10 cellular contexts compared by ENCODE assay signal in the genomic region with DNA sequence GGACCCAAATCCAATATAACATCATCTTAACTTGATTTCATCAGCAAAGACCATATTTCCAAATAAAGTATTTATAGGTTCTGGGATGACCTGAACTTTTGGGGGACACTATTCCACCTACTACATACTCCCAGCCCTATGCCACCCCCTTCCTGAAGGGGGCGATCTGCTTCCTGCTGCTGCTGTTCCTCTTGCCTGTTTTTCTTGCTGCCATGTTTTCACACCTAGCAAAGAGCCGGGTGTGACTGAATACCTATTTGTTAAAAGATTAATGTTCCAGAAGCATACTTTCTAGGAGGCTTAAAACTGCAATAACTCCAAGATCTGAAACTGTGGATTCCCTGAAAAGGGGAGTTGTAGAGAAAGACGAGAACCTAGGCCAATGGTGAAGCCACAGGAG.
DNase-seq lines count a peak whose midpoint lies in the region; ATAC-seq and TF ChIP-seq lines count a peak whose summit lies in the region.
"Had no signal": no experiment of that assay in that cellular context is flagged by ENCODE, and none has a peak within 500 bp of the region (broad histone marks: within the 10 kb centered on the region; RNA-seq: fewer than 3 reads in every experiment).

No MANE protein-coding gene starts in this region.

- H3K36me3 ChIP-seq in BLaER1 treated with 17β-estradiol and CSF1 and Interleukin-3, amounts not matched to agents 10 nM and 100 nM, result peaks cover 0 to 13% (median 0%) of the 10 kb centered on the region in 11 experiments; a peak in 2 of 22 replicates
- H3K36me3 ChIP-seq in PC-3 (ENCODE audit: low read depth, low read length) (no peaks in the 10 kb centered on the region), right atrium auricular region (no peaks in the 10 kb centered on the region)
- H3K36me3 ChIP-seq: SJCRH30 had no signal

- intact Hi-C loops in PC-3 (cut with micrococcal nuclease), result no loop called here

- peak overlapping the region in 6 of 11 experiments; percentile 0 to 69 (median 34); a peak in 8 of 22 replicates for H3K9ac ChIP-seq in BLaER1 treated with 17β-estradiol and CSF1 and Interleukin-3, amounts not matched to agents 10 nM and 100 nM
- H3K9ac ChIP-seq in PC-3 (ENCODE audit: low read length), result no peak overlapping the region

- BruUV-seq in PC-3 (replicated peaks; lab: Mats Ljungman, UMichigan), result no TSS peak

- ATAC-seq in PC-3, result no peak
- ATAC-seq in HG03378 (IDR thresholded peaks at IDR 0.05; ENCODE audit: unreplicated experiment), result no peak

- no peak overlapping the region for H2AFZ ChIP-seq in PC-3 (ENCODE audit: low read length)

- H3K9me2 ChIP-seq in PC-3 (replicated peaks; ENCODE audit: low read length), result no peaks in the 10 kb centered on the region

- POLR2A ChIA-PET in GM10248 (lab: Yijun Ruan, JAX) (no interaction called here), PC-3 (lab: Charles Lee; ENCODE audit: unreplicated experiment) (no interaction called here)

- H3K27ac ChIP-seq in BLaER1 treated with 17β-estradiol and CSF1 and Interleukin-3, amounts not matched to agents 10 nM and 100 nM, result peak overlapping the region in 10 of 11 experiments; percentile 39 to 92 (median 66); a peak in 20 of 22 replicates
- H3K27ac ChIP-seq in PC-3 (ENCODE audit: low read length) (no peak overlapping the region), right atrium auricular region (no peak overlapping the region)
- H3K27ac ChIP-seq: SJCRH30 had no signal

- peaks cover 14 to 40% (median 32%) of the 10 kb centered on the region in 11 experiments; a peak in 21 of 22 replicates for H3K9me3 ChIP-seq in BLaER1 treated with 17β-estradiol and CSF1 and Interleukin-3, amounts not matched to agents 10 nM and 100 nM (replicated peaks in 1 of 11)
- H3K9me3 ChIP-seq in PC-3 (ENCODE audit: low read length) (no peaks in the 10 kb centered on the region), right atrium auricular region (no peaks in the 10 kb centered on the region)
- H3K9me3 ChIP-seq: SJCRH30 had no signal

- H3K4me2 ChIP-seq in BLaER1 treated with 17β-estradiol and CSF1 and Interleukin-3, amounts not matched to agents 10 nM and 100 nM, result peak overlapping the region; percentile 17 to 75 (median 67); a peak in 21 of 22 replicates
- no peak overlapping the region for H3K4me2 ChIP-seq in PC-3 (ENCODE audit: low read length)

- DNase-seq in GM10248 (ENCODE audit: extremely low spot score) (no peak), PC-3 (no peak), fibroblast of pulmonary artery (ENCODE audit: low read depth) (no peak), NK-92 (lab: John Stamatoyannopoulos, UW; ENCODE audit: unreplicated experiment) (no peak), right atrium auricular region (ENCODE audit: low spot score) (no peak), AG20443 (ENCODE audit: low spot score) (no peak)
- DNase-seq: stimulated activated naive CD4-positive, alpha-beta T cell treated with Interleukin-2 at 50 U/mL for 16 hours had no signal

- no peaks in the 10 kb centered on the region for H3K27me3 ChIP-seq in BLaER1 treated with 17β-estradiol and CSF1 and Interleukin-3, amounts not matched to agents 10 nM and 100 nM
- H3K27me3 ChIP-seq in PC-3 (ENCODE audit: low read length), result peaks cover 6% of the 10 kb centered on the region; the same call in 1 of the 2 replicates
- no peaks in the 10 kb centered on the region for H3K27me3 ChIP-seq in right atrium auricular region
- H3K27me3 ChIP-seq: SJCRH30 had no signal

- no peaks in the 10 kb centered on the region for H3K79me2 ChIP-seq in PC-3 (ENCODE audit: low read length)

- peaks cover 27 to 43% (median 35%) of the 10 kb centered on the region in 10 experiments for H3K4me1 ChIP-seq in BLaER1 treated with 17β-estradiol and CSF1 and Interleukin-3, amounts not matched to agents 10 nM and 100 nM
- H3K4me1 ChIP-seq in PC-3 (ENCODE audit: insufficient read depth, low read length) (peaks cover 5% of the 10 kb centered on the region; the same call in 1 of the 2 replicates), right atrium auricular region (no peaks in the 10 kb centered on the region)

- H3K4me3 ChIP-seq in BLaER1 treated with 17β-estradiol and CSF1 and Interleukin-3, amounts not matched to agents 10 nM and 100 nM, result no peak overlapping the region
- H3K4me3 ChIP-seq in PC-3 (ENCODE audit: low read length) (no peak overlapping the region), fibroblast of pulmonary artery (replicated peaks; ENCODE audit: low read depth, low read length) (no peak overlapping the region), right atrium auricular region (no peak overlapping the region)
- H3K4me3 ChIP-seq: SJCRH30 had no signal

- TF ChIP-seq CTCF in GM10248 (IDR thresholded peaks at IDR 0.05; ENCODE audit: control extremely low read depth, extremely low read depth, low read depth, missing control alignments), result peak; percentile 29
- peak; percentile 55; the same call in 1 of the 2 replicates for TF ChIP-seq CTCF in PC-3 (conservative IDR thresholded peaks at IDR 0.05; ENCODE audit: low read depth, low read length)
- TF ChIP-seq CTCF in fibroblast of pulmonary artery (IDR thresholded peaks at IDR 0.05; ENCODE audit: low read length, missing control alignments), result peak; percentile 14
- no peak for TF ChIP-seq CTCF in right atrium auricular region (IDR thresholded peaks at IDR 0.05)

- CTCF ChIA-PET in GM10248 (lab: Yijun Ruan, JAX) (interaction anchor here (1.0 to 6.0 kb wide), 4 partner anchors 13 to 151 kb away, joined by 3 to 41 read pairs (median 4); no protein-coding TSS in a partner anchor), PC-3 (lab: Charles Lee) (no interaction called here)

- no peaks in the 10 kb centered on the region for H3F3A ChIP-seq in PC-3 (ENCODE audit: low read length, unreplicated experiment)

- no peaks in the 10 kb centered on the region for H4K20me1 ChIP-seq in BLaER1 treated with 17β-estradiol and CSF1 and Interleukin-3, amounts not matched to agents 10 nM and 100 nM
- H4K20me1 ChIP-seq in PC-3 (ENCODE audit: low read length), result no peaks in the 10 kb centered on the region

Comparison
In these comparisons a context has a peak if more than half of its experiments do, and no peak if none do; other contexts are left out.
1. H3K27ac ChIP-seq: peak in BLaER1 treated with 17β-estradiol and CSF1 and Interleukin-3, amounts not matched to agents 10 nM and 100 nM (10 of 11); none in PC-3 (single experiment) and right atrium auricular region (0 of 2).
2. CTCF ChIP-seq: peak in GM10248 (single experiment), PC-3 (single experiment) and fibroblast of pulmonary artery (single experiment); none in right atrium auricular region (0 of 2).